Comparison of ENCODE assay signal across 20 cellular contexts in the genomic region with DNA sequence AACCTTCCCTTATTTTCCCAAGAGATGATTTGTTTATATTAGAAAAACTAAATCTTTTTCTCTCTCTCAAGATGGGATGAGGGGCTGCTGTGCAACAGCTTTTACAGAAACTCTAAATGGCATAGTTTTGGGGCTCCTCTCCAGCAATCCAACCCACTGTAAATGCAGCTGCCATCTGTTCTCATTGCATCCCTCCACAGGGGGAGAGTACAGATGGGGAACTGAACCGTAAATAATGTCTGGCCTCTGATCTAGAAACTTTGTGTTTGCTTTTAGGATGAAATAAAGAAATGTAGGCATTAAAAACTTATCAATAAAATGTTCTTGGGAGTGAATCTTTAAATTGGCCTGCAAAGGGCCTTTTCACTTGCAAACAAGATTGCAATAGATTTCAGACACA.
"Had no signal": no experiment of that assay in that cellular context is flagged by ENCODE, and none has a peak within 500 bp of the region (broad histone marks: within the 10 kb centered on the region; RNA-seq: fewer than 3 reads in every experiment).

No MANE protein-coding gene starts in this region.

- H3K4me2 ChIP-seq: hepatocyte had no signal

- DNase-seq: cortex of kidney; effector memory CD8-positive, alpha-beta T cell; heart left ventricle; kidney; natural killer cell; pancreas; retina; right lobe of liver; small intestine; stimulated activated CD4-positive, alpha-beta T cell treated with anti-CD3 and anti-CD28 coated beads, Interleukin-15, amount 100 ng/mL, for 24 hours; stimulated activated CD4-positive, alpha-beta T cell treated with anti-CD3 and anti-CD28 coated beads, Interleukin-2, amount 100 ng/mL, for 48 hours; stimulated activated naive B cell treated with anti-CD40 and anti-IgM and Interleukin-4, amounts not matched to agents 10 μg/mL and 1 μg/mL and 100 μg/mL, for 72 hours; transverse colon; upper lobe of right lung; uterus had no signal

- H3K9me3 Mint-ChIP-seq: effector memory CD8-positive, alpha-beta T cell; memory B cell; natural killer cell; stimulated activated naive B cell treated with anti-CD40 and anti-IgM and Interleukin-4, amounts not matched to agents 10 μg/mL and 1 μg/mL and 100 μg/mL, for 72 hours; stimulated activated naive CD8-positive, alpha-beta T cell treated with anti-CD3 and anti-CD28 coated beads, Interleukin-15, Interleukin-2, amounts not matched to agents 100 ng/mL and 50 ng/mL, for 24 hours had no signal

- H3K4me1 ChIP-seq: pancreas, right lobe of liver, transverse colon, upper lobe of right lung, uterus had no signal

- H3K79me2 ChIP-seq: hepatocyte had no signal

- FAIRE-seq: pancreas, small intestine had no signal

- H3K27ac Mint-ChIP-seq: effector memory CD8-positive, alpha-beta T cell; memory B cell; natural killer cell; stimulated activated naive B cell treated with anti-CD40 and anti-IgM and Interleukin-4, amounts not matched to agents 10 μg/mL and 1 μg/mL and 100 μg/mL, for 72 hours; stimulated activated naive CD8-positive, alpha-beta T cell treated with anti-CD3 and anti-CD28 coated beads, Interleukin-15, Interleukin-2, amounts not matched to agents 100 ng/mL and 50 ng/mL, for 24 hours had no signal

- H3K4me1 Mint-ChIP-seq: memory B cell, natural killer cell had no signal

- H3K9me3 ChIP-seq: heart left ventricle, neutrophil, pancreas, right lobe of liver, thoracic aorta, transverse colon, upper lobe of right lung, uterus had no signal

- H2AFZ ChIP-seq: hepatocyte had no signal

- H3K27me3 Mint-ChIP-seq: effector memory CD8-positive, alpha-beta T cell; memory B cell; stimulated activated naive B cell treated with anti-CD40 and anti-IgM and Interleukin-4, amounts not matched to agents 10 μg/mL and 1 μg/mL and 100 μg/mL, for 72 hours; stimulated activated naive CD8-positive, alpha-beta T cell treated with anti-CD3 and anti-CD28 coated beads, Interleukin-15, Interleukin-2, amounts not matched to agents 100 ng/mL and 50 ng/mL, for 24 hours had no signal

- H3K27ac ChIP-seq: heart left ventricle, hepatocyte, neutrophil, pancreas, right lobe of liver, thoracic aorta, transverse colon, upper lobe of right lung, uterus had no signal

- H3K4me3 Mint-ChIP-seq: effector memory CD8-positive, alpha-beta T cell; memory B cell; natural killer cell; stimulated activated naive B cell treated with anti-CD40 and anti-IgM and Interleukin-4, amounts not matched to agents 10 μg/mL and 1 μg/mL and 100 μg/mL, for 72 hours; stimulated activated naive CD8-positive, alpha-beta T cell treated with anti-CD3 and anti-CD28 coated beads, Interleukin-15, Interleukin-2, amounts not matched to agents 100 ng/mL and 50 ng/mL, for 24 hours had no signal

- H3K36me3 Mint-ChIP-seq: memory B cell; natural killer cell; stimulated activated naive B cell treated with anti-CD40 and anti-IgM and Interleukin-4, amounts not matched to agents 10 μg/mL and 1 μg/mL and 100 μg/mL, for 72 hours had no signal

- H3K27me3 ChIP-seq: heart left ventricle, hepatocyte, neutrophil, pancreas, right lobe of liver, transverse colon, upper lobe of right lung, uterus had no signal
